In the genomic region with DNA sequence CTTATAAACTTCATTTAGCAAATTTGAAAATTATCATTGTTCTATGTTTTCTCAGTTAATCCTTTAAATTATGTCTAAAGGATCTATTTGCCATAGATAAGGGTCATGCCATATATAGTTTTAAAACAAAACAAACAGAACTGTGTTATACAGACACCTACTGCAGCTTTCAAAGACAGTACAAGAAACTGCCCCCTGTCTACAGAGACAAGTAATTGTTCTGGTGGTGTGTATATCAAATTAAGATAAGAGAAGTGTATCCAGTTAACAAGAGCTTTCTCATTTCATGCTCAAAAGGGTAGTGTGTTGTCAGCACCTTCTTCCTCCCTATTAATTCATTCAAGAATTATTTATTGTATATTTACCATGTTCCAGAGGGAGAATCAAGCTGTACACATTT, we compare ENCODE assay signal across 1 cellular context.
A peak's percentile ranks its signal among the peaks of the same experiment; 100 is the strongest.
TF ChIP-seq lines count a peak whose summit lies in the region.

No MANE protein-coding gene starts in this region.

TF ChIP-seq in HEK293, 187 proteins besides CTCF, POLR2A, EP300 and RAD21 (continued from another document):
- TF ChIP-seq ZNF654 (tag by site-specific recombination; IDR thresholded peaks at IDR 0.05; ENCODE audit: low read depth) (0 out of 2 replicates have a peak, but pooled peaks have one; percentile 13), ZNF274 (IDR thresholded peaks at IDR 0.05; ENCODE audit: low read length) (no peak), ZNF274 (tag by site-specific recombination; IDR thresholded peaks at IDR 0.05; ENCODE audit: borderline replicate concordance) (no peak), PRDM4 (tag by site-specific recombination; IDR thresholded peaks at IDR 0.05) (0 out of 2 replicates have a peak, but pooled peaks have one; percentile 27), FEZF1 (tag by site-specific recombination; IDR thresholded peaks at IDR 0.05) (peak; percentile 21; the same call in 1 of the 2 replicates), ZNF623 (tag by site-specific recombination; IDR thresholded peaks at IDR 0.05) (no peak)
